Comparison of ENCODE assay signal across 8 cellular contexts in genomic region chr22:37051629-37052385, GRCh38. TPM values are rescaled to one million over a fixed set of nuclear protein-coding genes. Genes with fewer than 3 reads are reported as not detected.
DNase-seq lines count a peak whose midpoint lies in the region; ATAC-seq, FAIRE-seq and TF ChIP-seq lines count a peak whose summit lies in the region.

A gene with protein sequence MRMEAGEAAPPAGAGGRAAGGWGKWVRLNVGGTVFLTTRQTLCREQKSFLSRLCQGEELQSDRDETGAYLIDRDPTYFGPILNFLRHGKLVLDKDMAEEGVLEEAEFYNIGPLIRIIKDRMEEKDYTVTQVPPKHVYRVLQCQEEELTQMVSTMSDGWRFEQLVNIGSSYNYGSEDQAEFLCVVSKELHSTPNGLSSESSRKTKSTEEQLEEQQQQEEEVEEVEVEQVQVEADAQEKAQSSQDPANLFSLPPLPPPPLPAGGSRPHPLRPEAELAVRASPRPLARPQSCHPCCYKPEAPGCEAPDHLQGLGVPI (plus strand): TSS chr22:37051742. CDS start chr22:37051761, 19 bp downstream.

- no peak within 1 kb of the TSS for H3K27ac ChIP-seq in right lobe of liver

- peaks cover 0 to 9% (median 0%) of the 10 kb centered on the region in 4 donors for H3K4me1 ChIP-seq in right lobe of liver

- intact Hi-C loops in right lobe of liver (cut with DNase I) = no loop called here

- FAIRE-seq in D721Med (lab: Jason Lieb, UNC) (no peak), H54 (lab: Jason Lieb, UNC) (no peak)

- no peaks in the 10 kb centered on the region for H3K36me3 ChIP-seq in right lobe of liver

- TF ChIP-seq POLR2A in H54 (IDR thresholded peaks at IDR 0.05; ENCODE audit: low read depth, low read length) = peak; percentile 61
- TF ChIP-seq POLR2A in right lobe of liver (IDR thresholded peaks at IDR 0.05) = peak; percentile 45

- TF ChIP-seq CTCF in D721Med (IDR thresholded peaks at IDR 0.05; ENCODE audit: insufficient read depth, missing control alignments) (no peak), right lobe of liver (IDR thresholded peaks at IDR 0.05) (no peak)

- peak; percentile 67 for DNase-seq in D721Med (ENCODE audit: insufficient read length, low spot score)
- DNase-seq in H54 (ENCODE audit: insufficient read length, low spot score) = peak; percentile 86
- peak; percentile 55 to 65 for DNase-seq in NCI-H1930 (lab: John Stamatoyannopoulos, UW)
- peak; percentile 58 to 63 for DNase-seq in activated CD4-positive, alpha-beta T cell treated with anti-CD3 and anti-CD28 coated beads, Interleukin-2, amount 50 U/mL, for 24 hours (ENCODE audit: low read depth in 1 of 2, low spot score in 1 of 2)
- DNase-seq in dermis microvascular lymphatic vessel endothelial cell (ENCODE audit: low read depth in 2 of 2) = peak; percentile 22 to 71
- DNase-seq in right lobe of liver = peak in 2 of 3 donors; percentile 76 to 80
- DNase-seq in stimulated activated CD4-positive, alpha-beta T cell treated with anti-CD3 and anti-CD28 coated beads, Interleukin-4, amount 100 ng/mL, for 1 hour = peak; percentile 79

- ATAC-seq in right lobe of liver (peak; percentile 83 to 89 (median 85)), GM18520 (IDR thresholded peaks at IDR 0.05; ENCODE audit: unreplicated experiment) (no peak)

- H3K4me3 ChIP-seq in right lobe of liver = peak within 1 kb of the TSS; percentile 41 to 58 (median 52)

- 0% methylated on average over 2 of the region's 76 CpGs for WGBS in right lobe of liver (ENCODE audit: insufficient coverage, low coverage, low lambda C conversion rate, missing lambda C conversion rate)

- H3K9me3 ChIP-seq in right lobe of liver = no peaks in the 10 kb centered on the region

- no peaks in the 10 kb centered on the region for H3K27me3 ChIP-seq in right lobe of liver

RNA-seq across cellular contexts. Expression of the gene that starts here (rescaled TPM):
- total RNA-seq in dermis microvascular lymphatic vessel endothelial cell (50.6 and 74.3 TPM in 2 replicates), right lobe of liver (1 to 10 TPM; 2.0 to 9.7 (median 4.4) TPM)
